Comparison of ENCODE assay signal across 38 cellular contexts in genomic region chr2:16195681-16196070, GRCh38.
"Had no signal": no experiment of that assay in that cellular context is flagged by ENCODE, and none has a peak within 500 bp of the region (broad histone marks: within the 10 kb centered on the region; RNA-seq: fewer than 3 reads in every experiment).

No MANE protein-coding gene starts in this region.

- DNase-seq: activated B cell treated with CpG ODN at 0.5 μM for 24 hours; activated CD4-positive, alpha-beta memory T cell treated with anti-CD3 and anti-CD28 coated beads, Interleukin-2, amount 10 ng/mL, durations not matched to agents 7 days and 5 days; activated CD4-positive, alpha-beta T cell treated with anti-CD3 and anti-CD28 coated beads for 4 hours; activated CD4-positive, alpha-beta T cell treated with anti-CD3 and anti-CD28 coated beads, Interleukin-2, amount 10 ng/mL, durations not matched to agents 7 days and 5 days; activated CD4-positive, alpha-beta T cell treated with anti-CD3 and anti-CD28 coated beads, Interleukin-2, amount 50 U/mL, for 48 hours; activated CD4-positive, CD25-positive, alpha-beta regulatory T cell treated with anti-CD3 and anti-CD28 coated beads, Interleukin-2, amount 50 U/mL, for 72 hours; activated CD8-positive, alpha-beta memory T cell treated with anti-CD3 and anti-CD28 coated beads for 24 hours; activated CD8-positive, alpha-beta memory T cell treated with anti-CD3 and anti-CD28 coated beads, Interleukin-2, amount 10 ng/mL, durations not matched to agents 7 days and 5 days; activated CD8-positive, alpha-beta memory T cell treated with anti-CD3 and anti-CD28 coated beads, Interleukin-2, amount 50 U/mL, for 48 hours; activated CD8-positive, alpha-beta T cell treated with anti-CD3 and anti-CD28 coated beads, Interleukin-2, amount 10 ng/mL, durations not matched to agents 7 days and 5 days; activated effector memory CD4-positive, alpha-beta T cell treated with anti-CD3 and anti-CD28 coated beads, Interleukin-2, amount 50 U/mL, for 16 hours; activated gamma-delta T cell treated with Interleukin-2 at 50 U/mL for 16 hours; activated naive CD4-positive, alpha-beta T cell; activated naive CD4-positive, alpha-beta T cell treated with anti-CD3 and anti-CD28 coated beads for 36 hours; activated naive CD4-positive, alpha-beta T cell treated with anti-CD3 and anti-CD28 coated beads, Interleukin-2, amount 50 U/mL, for 16 hours; activated naive CD8-positive, alpha-beta T cell treated with anti-CD3 and anti-CD28 coated beads for 36 hours; activated T-cell treated with anti-CD3 and anti-CD28 coated beads, Interleukin-2, amount 50 U/mL, for 24 hours; activated T-cell treated with anti-CD3 and anti-CD28 coated beads, Interleukin-2, amount 50 U/mL, for 48 hours; adrenal gland; amniotic stem cell; aorta; body of pancreas; brain microvascular endothelial cell; caudate nucleus; SW 1271; T-helper 1 cell; T-helper 2 cell; T-helper 9 cell had no signal

- ATAC-seq: activated CD8-positive, alpha-beta memory T cell treated with anti-CD3 and anti-CD28 coated beads, Interleukin-2, amount 10 ng/mL, durations not matched to agents 7 days and 5 days; activated CD8-positive, alpha-beta T cell treated with anti-CD3 and anti-CD28 coated beads, Interleukin-2, amount 10 ng/mL, durations not matched to agents 7 days and 5 days; activated naive CD4-positive, alpha-beta T cell treated with anti-CD3 and anti-CD28 coated beads, Interleukin-2, amount 50 U/mL, for 72 hours; body of pancreas had no signal

- H3K27ac ChIP-seq: adrenal gland, body of pancreas, brain microvascular endothelial cell, breast epithelium, cardiac muscle cell, VCaP had no signal

- H3K9me3 Mint-ChIP-seq: activated B cell treated with CpG ODN at 0.5 μM for 24 hours; activated CD4-positive, alpha-beta T cell treated with anti-CD3 and anti-CD28 coated beads, Interleukin-2, amount 10 ng/mL, durations not matched to agents 7 days and 5 days; activated naive CD4-positive, alpha-beta T cell treated with anti-CD3 and anti-CD28 coated beads for 36 hours; activated naive CD4-positive, alpha-beta T cell treated with anti-CD3 and anti-CD28 coated beads, Interleukin-2, amount 50 U/mL, for 72 hours; activated naive CD8-positive, alpha-beta T cell treated with anti-CD3 and anti-CD28 coated beads for 36 hours; activated T-cell treated with anti-CD3 and anti-CD28 coated beads, Interleukin-2, amount 50 U/mL, for 24 hours; activated T-helper 2 cell treated with anti-CD3 and anti-CD28 coated beads, Interferon-gamma antibody, Interleukin-2, Interleukin-4, amounts not matched to agents 10 μg/mL and 5 μg/mL and 100 μg/mL, durations not matched to agents 14 hours and 24 hours and 36 hours; central memory CD8-positive, alpha-beta T cell; T-helper 1 cell treated with Interleukin-12 subunit alpha and Interleukin-12 subunit beta and Interleukin-4 antibody, amounts not matched to agents 30 μg/mL and 1 μg/mL, for 36 hours; T-helper 2 cell treated with Interferon-gamma antibody and Interleukin-4, amounts not matched to agents 5 μg/mL and 100 μg/mL, for 36 hours had no signal

- H3K4me3 ChIP-seq: adrenal gland, body of pancreas, breast epithelium, cardiac muscle cell had no signal

- H3K36me3 ChIP-seq: adrenal gland, brain microvascular endothelial cell, breast epithelium, cardiac muscle cell had no signal

- H3K4me3 Mint-ChIP-seq: activated B cell treated with CpG ODN at 0.5 μM for 24 hours; activated CD4-positive, alpha-beta memory T cell treated with anti-CD3 and anti-CD28 coated beads, Interleukin-2, amount 10 ng/mL, durations not matched to agents 7 days and 5 days; activated CD4-positive, alpha-beta T cell treated with anti-CD3 and anti-CD28 coated beads, Interleukin-2, amount 10 ng/mL, durations not matched to agents 7 days and 5 days; activated CD8-positive, alpha-beta memory T cell treated with anti-CD3 and anti-CD28 coated beads, Interleukin-2, amount 10 ng/mL, durations not matched to agents 7 days and 5 days; activated CD8-positive, alpha-beta T cell treated with anti-CD3 and anti-CD28 coated beads, Interleukin-2, amount 10 ng/mL, durations not matched to agents 7 days and 5 days; activated naive CD4-positive, alpha-beta T cell treated with anti-CD3 and anti-CD28 coated beads for 36 hours; activated naive CD8-positive, alpha-beta T cell treated with anti-CD3 and anti-CD28 coated beads for 36 hours; activated T-cell treated with anti-CD3 and anti-CD28 coated beads, Interleukin-2, amount 50 U/mL, for 24 hours; central memory CD8-positive, alpha-beta T cell; T-helper 1 cell treated with Interleukin-12 subunit alpha and Interleukin-12 subunit beta and Interleukin-4 antibody, amounts not matched to agents 30 μg/mL and 1 μg/mL, for 36 hours; T-helper 2 cell treated with Interferon-gamma antibody and Interleukin-4, amounts not matched to agents 5 μg/mL and 100 μg/mL, for 36 hours had no signal

- H3K4me1 ChIP-seq: adrenal gland, body of pancreas, breast epithelium had no signal

- H3K27me3 ChIP-seq: adrenal gland, body of pancreas, brain microvascular endothelial cell, breast epithelium had no signal

- H3K27ac Mint-ChIP-seq: activated B cell treated with CpG ODN at 0.5 μM for 24 hours; activated CD4-positive, alpha-beta memory T cell treated with anti-CD3 and anti-CD28 coated beads, Interleukin-2, amount 10 ng/mL, durations not matched to agents 7 days and 5 days; activated CD4-positive, alpha-beta T cell treated with anti-CD3 and anti-CD28 coated beads, Interleukin-2, amount 10 ng/mL, durations not matched to agents 7 days and 5 days; activated CD8-positive, alpha-beta memory T cell treated with anti-CD3 and anti-CD28 coated beads, Interleukin-2, amount 10 ng/mL, durations not matched to agents 7 days and 5 days; activated CD8-positive, alpha-beta T cell treated with anti-CD3 and anti-CD28 coated beads, Interleukin-2, amount 10 ng/mL, durations not matched to agents 7 days and 5 days; activated naive CD4-positive, alpha-beta T cell treated with anti-CD3 and anti-CD28 coated beads for 36 hours; activated naive CD4-positive, alpha-beta T cell treated with anti-CD3 and anti-CD28 coated beads, Interleukin-2, amount 50 U/mL, for 72 hours; activated naive CD8-positive, alpha-beta T cell treated with anti-CD3 and anti-CD28 coated beads for 36 hours; activated T-cell treated with anti-CD3 and anti-CD28 coated beads, Interleukin-2, amount 50 U/mL, for 24 hours; activated T-helper 2 cell treated with anti-CD3 and anti-CD28 coated beads, Interferon-gamma antibody, Interleukin-2, Interleukin-4, amounts not matched to agents 10 μg/mL and 5 μg/mL and 100 μg/mL, durations not matched to agents 14 hours and 24 hours and 36 hours; T-helper 1 cell treated with Interleukin-12 subunit alpha and Interleukin-12 subunit beta and Interleukin-4 antibody, amounts not matched to agents 30 μg/mL and 1 μg/mL, for 36 hours; T-helper 2 cell treated with Interferon-gamma antibody and Interleukin-4, amounts not matched to agents 5 μg/mL and 100 μg/mL, for 36 hours had no signal

- H3K36me3 Mint-ChIP-seq: activated CD8-positive, alpha-beta memory T cell treated with anti-CD3 and anti-CD28 coated beads, Interleukin-2, amount 10 ng/mL, durations not matched to agents 7 days and 5 days; activated naive CD4-positive, alpha-beta T cell treated with anti-CD3 and anti-CD28 coated beads, Interleukin-2, amount 50 U/mL, for 72 hours; activated naive CD8-positive, alpha-beta T cell treated with anti-CD3 and anti-CD28 coated beads for 36 hours had no signal

- H3K27me3 Mint-ChIP-seq: activated B cell treated with CpG ODN at 0.5 μM for 24 hours; activated CD4-positive, alpha-beta memory T cell treated with anti-CD3 and anti-CD28 coated beads, Interleukin-2, amount 10 ng/mL, durations not matched to agents 7 days and 5 days; activated CD4-positive, alpha-beta T cell treated with anti-CD3 and anti-CD28 coated beads, Interleukin-2, amount 10 ng/mL, durations not matched to agents 7 days and 5 days; activated CD8-positive, alpha-beta memory T cell treated with anti-CD3 and anti-CD28 coated beads, Interleukin-2, amount 10 ng/mL, durations not matched to agents 7 days and 5 days; activated naive CD8-positive, alpha-beta T cell treated with anti-CD3 and anti-CD28 coated beads for 36 hours; activated T-cell treated with anti-CD3 and anti-CD28 coated beads, Interleukin-2, amount 50 U/mL, for 24 hours; central memory CD8-positive, alpha-beta T cell had no signal

- H3K9me3 ChIP-seq: adrenal gland, body of pancreas, breast epithelium had no signal

- H3K4me1 Mint-ChIP-seq: activated B cell treated with CpG ODN at 0.5 μM for 24 hours; activated CD4-positive, alpha-beta memory T cell treated with anti-CD3 and anti-CD28 coated beads, Interleukin-2, amount 10 ng/mL, durations not matched to agents 7 days and 5 days; activated CD4-positive, alpha-beta T cell treated with anti-CD3 and anti-CD28 coated beads, Interleukin-2, amount 10 ng/mL, durations not matched to agents 7 days and 5 days; activated CD8-positive, alpha-beta memory T cell treated with anti-CD3 and anti-CD28 coated beads, Interleukin-2, amount 10 ng/mL, durations not matched to agents 7 days and 5 days; activated naive CD8-positive, alpha-beta T cell treated with anti-CD3 and anti-CD28 coated beads for 36 hours; central memory CD8-positive, alpha-beta T cell had no signal

- FAIRE-seq: astrocyte, TTC549 had no signal
